In genomic region chr13:39982745-39983144, GRCh38 we compare ENCODE assay signal across 17 cellular contexts.
"Had no signal": no experiment of that assay in that cellular context is flagged by ENCODE, and none has a peak within 500 bp of the region (broad histone marks: within the 10 kb centered on the region; RNA-seq: fewer than 3 reads in every experiment).

No MANE protein-coding gene starts in this region.

- H3K4me3 ChIP-seq: coronary artery, esophagus muscularis mucosa, gastrocnemius medialis, spleen, tibial nerve, upper lobe of right lung, vagina had no signal

- H3K4me1 ChIP-seq: esophagus muscularis mucosa, gastrocnemius medialis, spleen, tibial nerve, upper lobe of right lung, vagina had no signal

- H3K36me3 ChIP-seq: esophagus muscularis mucosa, gastrocnemius medialis, spleen, tibial nerve, upper lobe of right lung, vagina had no signal

- DNase-seq: effector memory CD4-positive, alpha-beta T cell; gastrocnemius medialis; glutamatergic neuron; mammary epithelial cell; posterior cingulate gyrus; spleen; stimulated activated CD4-positive, alpha-beta T cell treated with anti-CD3 and anti-CD28 coated beads, Interleukin-15, amount 100 ng/mL, for 24 hours; stimulated activated CD4-positive, alpha-beta T cell treated with anti-CD3 and anti-CD28 coated beads, Interleukin-1b, Interleukin-23, amount 100 ng/mL, for 48 hours; stimulated activated CD4-positive, alpha-beta T cell treated with anti-CD3 and anti-CD28 coated beads, Interleukin-4, amount 100 ng/mL, for 24 hours; upper lobe of right lung had no signal

- H3K27me3 ChIP-seq: esophagus muscularis mucosa, gastrocnemius medialis, tibial nerve, upper lobe of right lung, vagina had no signal

- ATAC-seq: gastrocnemius medialis; natural killer cell treated with Interleukin-12 subunit alpha and Interleukin-12 subunit beta and Interleukin-15 and Interleukin-18, amount 100 ng/mL, for 72 hours; sciatic nerve; stimulated activated memory B cell treated with anti-CD40 and anti-IgM and Interleukin-4, amounts not matched to agents 10 μg/mL and 1 μg/mL and 100 μg/mL, for 72 hours; upper lobe of right lung had no signal

- H3K27ac ChIP-seq: coronary artery, esophagus muscularis mucosa, gastrocnemius medialis, spleen, tibial nerve, upper lobe of right lung, vagina had no signal

- H3K9me3 ChIP-seq: esophagus muscularis mucosa, gastrocnemius medialis, spleen, tibial nerve, upper lobe of right lung, vagina had no signal
